In the genomic region with DNA sequence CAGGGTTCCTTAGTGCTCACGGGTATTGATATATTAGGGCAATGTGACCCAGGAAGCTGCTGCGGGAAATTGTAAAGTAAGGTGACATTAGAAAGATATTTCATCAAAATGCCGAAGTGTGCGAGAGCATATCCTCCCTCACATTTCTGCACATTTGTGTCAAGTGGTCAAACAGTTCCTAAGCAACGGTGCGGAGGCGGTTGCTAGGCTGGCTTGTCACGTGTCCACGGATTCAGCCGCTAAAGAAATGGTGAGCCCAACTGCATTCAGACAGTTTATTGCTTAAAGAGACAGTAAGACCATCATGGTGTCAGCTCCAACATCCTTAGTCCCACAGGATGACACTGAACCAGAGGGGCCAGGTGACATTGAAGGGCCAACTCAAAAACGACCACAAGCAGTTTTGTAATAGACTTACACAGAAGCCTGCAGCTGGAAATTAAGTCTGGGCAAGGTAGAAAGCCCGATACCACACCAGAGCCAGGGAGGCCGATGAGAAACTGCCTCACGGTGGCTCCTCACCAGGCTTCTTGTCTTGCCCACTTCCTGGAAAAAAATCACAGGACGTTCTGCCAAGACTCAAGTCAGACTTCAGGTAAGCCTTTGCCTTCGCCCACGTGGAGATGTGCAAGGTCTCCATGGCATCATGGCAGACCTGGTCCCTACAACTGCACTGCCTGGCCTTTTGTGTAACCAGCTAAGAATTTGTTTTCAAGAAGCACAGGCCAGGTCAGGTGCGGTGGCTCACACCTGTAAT, we compare ENCODE assay signal across 10 cellular contexts. TPM values are rescaled to one million over a fixed set of nuclear protein-coding genes. Genes with fewer than 3 reads are reported as not detected.
DNase-seq lines count a peak whose midpoint lies in the region; ATAC-seq and TF ChIP-seq lines count a peak whose summit lies in the region.
"Had no signal": no experiment of that assay in that cellular context is flagged by ENCODE, and none has a peak within 500 bp of the region (broad histone marks: within the 10 kb centered on the region; RNA-seq: fewer than 3 reads in every experiment).

No MANE protein-coding gene starts in this region.

- ATAC-seq in GM18858 (IDR thresholded peaks at IDR 0.05; ENCODE audit: unreplicated experiment) (no peak), Right ventricle myocardium inferior (no peak)
- ATAC-seq: A549 had no signal

- intact Hi-C loops in Right ventricle myocardium inferior (cut with DNase I), result no loop called here
- intact Hi-C loops in activated T-helper 2 cell treated with anti-CD3 and anti-CD28 coated beads, Interferon-gamma antibody, Interleukin-2, Interleukin-4, amounts not matched to agents 10 μg/mL and 5 μg/mL and 100 μg/mL, durations not matched to agents 14 hours and 24 hours and 36 hours (cut with micrococcal nuclease), result no loop called here

- H3K9me3 Mint-ChIP-seq in activated T-helper 2 cell treated with anti-CD3 and anti-CD28 coated beads, Interferon-gamma antibody, Interleukin-2, Interleukin-4, amounts not matched to agents 10 μg/mL and 5 μg/mL and 100 μg/mL, durations not matched to agents 14 hours and 24 hours and 36 hours, result no peaks in the 10 kb centered on the region

- H3K27ac Mint-ChIP-seq in activated T-helper 2 cell treated with anti-CD3 and anti-CD28 coated beads, Interferon-gamma antibody, Interleukin-2, Interleukin-4, amounts not matched to agents 10 μg/mL and 5 μg/mL and 100 μg/mL, durations not matched to agents 14 hours and 24 hours and 36 hours, result no peak overlapping the region

- no peak overlapping the region for H3K4me3 ChIP-seq in choroid plexus epithelial cell (ENCODE audit: low read depth, low read length)
- H3K4me3 ChIP-seq: A549, cardiac muscle cell had no signal

- peaks cover 2% of the 10 kb centered on the region for H3K4me1 Mint-ChIP-seq in activated T-helper 2 cell treated with anti-CD3 and anti-CD28 coated beads, Interferon-gamma antibody, Interleukin-2, Interleukin-4, amounts not matched to agents 10 μg/mL and 5 μg/mL and 100 μg/mL, durations not matched to agents 14 hours and 24 hours and 36 hours (ENCODE audit: low read depth)

- TF ChIP-seq CTCF in choroid plexus epithelial cell (conservative IDR thresholded peaks at IDR 0.05; ENCODE audit: low read depth, low read length), result no peak

- H3K4me3 Mint-ChIP-seq in activated T-helper 2 cell treated with anti-CD3 and anti-CD28 coated beads, Interferon-gamma antibody, Interleukin-2, Interleukin-4, amounts not matched to agents 10 μg/mL and 5 μg/mL and 100 μg/mL, durations not matched to agents 14 hours and 24 hours and 36 hours (ENCODE audit: low read depth), result no peak overlapping the region

- H3K27me3 Mint-ChIP-seq in activated T-helper 2 cell treated with anti-CD3 and anti-CD28 coated beads, Interferon-gamma antibody, Interleukin-2, Interleukin-4, amounts not matched to agents 10 μg/mL and 5 μg/mL and 100 μg/mL, durations not matched to agents 14 hours and 24 hours and 36 hours (ENCODE audit: low read depth), result no peaks in the 10 kb centered on the region

- DNase-seq in NCI-H2081 (lab: John Stamatoyannopoulos, UW), result peak; percentile 7 to 17
- DNase-seq in NCI-H2081 treated with DMSO at 0.1 percent for 48 hours (lab: John Stamatoyannopoulos, UW), result no peak
- peak; percentile 50 for DNase-seq in NCI-H2196 (lab: John Stamatoyannopoulos, UW; ENCODE audit: unreplicated experiment)
- peak; percentile 56 for DNase-seq in choroid plexus epithelial cell (ENCODE audit: low read depth)
- peak; percentile 58 for DNase-seq in retina
- no peak for DNase-seq in Right ventricle myocardium inferior (ENCODE audit: missing footprints)
- no peak for DNase-seq in activated T-helper 2 cell treated with anti-CD3 and anti-CD28 coated beads, Interferon-gamma antibody, Interleukin-2, Interleukin-4, amounts not matched to agents 10 μg/mL and 5 μg/mL and 100 μg/mL, durations not matched to agents 14 hours and 24 hours and 36 hours (ENCODE audit: low spot score)

- no peaks in the 10 kb centered on the region for H3K36me3 Mint-ChIP-seq in activated T-helper 2 cell treated with anti-CD3 and anti-CD28 coated beads, Interferon-gamma antibody, Interleukin-2, Interleukin-4, amounts not matched to agents 10 μg/mL and 5 μg/mL and 100 μg/mL, durations not matched to agents 14 hours and 24 hours and 36 hours (ENCODE audit: low read depth)

RNA-seq across cellular contexts. Expression of a gene that starts 50.4 kb away (rescaled TPM):
- total RNA-seq in Right ventricle myocardium inferior, result 31.5 TPM
- 37.2 and 39.5 TPM in 2 replicates for total RNA-seq in activated T-helper 2 cell treated with anti-CD3 and anti-CD28 coated beads, Interferon-gamma antibody, Interleukin-2, Interleukin-4, amounts not matched to agents 10 μg/mL and 5 μg/mL and 100 μg/mL, durations not matched to agents 14 hours and 24 hours and 36 hours

Comparison
In these comparisons a context has a peak if more than half of its experiments do, and no peak if none do; other contexts are left out.
1. DNase-seq: peak in NCI-H2081 (2 of 2), NCI-H2196 (single experiment), choroid plexus epithelial cell (single experiment) and retina (single experiment); none in NCI-H2081 treated with DMSO at 0.1 percent for 48 hours (single experiment), Right ventricle myocardium inferior (single experiment) and activated T-helper 2 cell treated with anti-CD3 and anti-CD28 coated beads, Interferon-gamma antibody, Interleukin-2, Interleukin-4, amounts not matched to agents 10 μg/mL and 5 μg/mL and 100 μg/mL, durations not matched to agents 14 hours and 24 hours and 36 hours (single experiment).